In the genomic region with DNA sequence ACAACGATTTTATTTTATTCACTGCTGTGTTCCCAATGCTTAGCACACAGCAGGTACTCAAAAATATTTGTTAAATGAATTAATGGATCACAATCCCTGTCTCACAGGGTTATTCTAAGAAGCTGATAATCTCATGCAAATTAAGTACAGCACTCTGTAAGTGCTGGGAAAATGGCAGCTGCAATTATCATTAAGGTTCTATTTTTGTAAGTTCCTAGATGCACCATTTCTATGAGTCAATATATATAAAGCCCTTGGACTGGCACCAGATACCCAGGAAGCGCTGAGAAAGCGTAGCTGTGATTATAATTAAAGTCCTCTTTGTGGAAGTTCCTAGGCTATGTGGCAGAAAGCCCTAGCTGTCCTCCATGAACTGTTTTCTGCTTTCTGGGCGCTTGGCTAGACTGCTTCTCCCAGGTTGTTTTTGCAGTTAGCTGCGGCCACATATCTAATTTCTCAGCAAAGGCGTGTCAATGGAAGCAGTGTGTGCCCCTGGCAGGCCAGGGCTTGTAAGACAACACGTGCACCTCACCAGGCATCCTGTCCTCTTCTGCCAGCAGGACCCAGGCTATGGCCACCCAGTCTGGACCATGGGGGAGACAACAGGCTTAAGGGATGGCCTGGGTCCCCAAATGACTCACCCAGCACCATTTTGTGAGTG, we compare ENCODE assay signal across 1 cellular context.
TF ChIP-seq lines count a peak whose summit lies in the region.

No MANE protein-coding gene starts in this region.

TF ChIP-seq in SK-N-SH treated with all-trans-retinoic acid at 6 μM for 48 hours, 23 proteins besides CTCF, POLR2A, EP300 and RAD21 (continued from another document):
- TF ChIP-seq, protein P1, sequence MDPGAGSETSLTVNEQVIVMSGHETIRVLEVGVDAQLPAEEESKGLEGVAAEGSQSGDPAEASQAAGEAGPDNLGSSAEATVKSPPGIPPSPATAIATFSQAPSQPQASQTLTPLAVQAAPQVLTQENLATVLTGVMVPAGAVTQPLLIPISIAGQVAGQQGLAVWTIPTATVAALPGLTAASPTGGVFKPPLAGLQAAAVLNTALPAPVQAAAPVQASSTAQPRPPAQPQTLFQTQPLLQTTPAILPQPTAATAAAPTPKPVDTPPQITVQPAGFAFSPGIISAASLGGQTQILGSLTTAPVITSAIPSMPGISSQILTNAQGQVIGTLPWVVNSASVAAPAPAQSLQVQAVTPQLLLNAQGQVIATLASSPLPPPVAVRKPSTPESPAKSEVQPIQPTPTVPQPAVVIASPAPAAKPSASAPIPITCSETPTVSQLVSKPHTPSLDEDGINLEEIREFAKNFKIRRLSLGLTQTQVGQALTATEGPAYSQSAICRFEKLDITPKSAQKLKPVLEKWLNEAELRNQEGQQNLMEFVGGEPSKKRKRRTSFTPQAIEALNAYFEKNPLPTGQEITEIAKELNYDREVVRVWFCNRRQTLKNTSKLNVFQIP (CRISPR knock-in tag; IDR thresholded peaks at IDR 0.05; ENCODE audit: borderline replicate concordance, low read depth) = no peak
- TF ChIP-seq ZNF565 (CRISPR knock-in tag; conservative IDR thresholded peaks at IDR 0.05; ENCODE audit: low read depth) = no peak
